Comparison of ENCODE assay signal across 1 cellular context in genomic region chr1:168324745-168325425, GRCh38.
TF ChIP-seq lines count a peak whose summit lies in the region.

No MANE protein-coding gene starts in this region.

TF ChIP-seq in K562, 482 proteins besides CTCF, POLR2A, EP300 and RAD21 (continued from another document):
- TF ChIP-seq NFIX (CRISPR knock-in tag; IDR thresholded peaks at IDR 0.05; ENCODE audit: low read depth): no peak
- TF ChIP-seq RBM14 (IDR thresholded peaks at IDR 0.05; ENCODE audit: borderline replicate concordance, insufficient read depth, low read depth, low read length): no peak
- TF ChIP-seq PURB (CRISPR knock-in tag; IDR thresholded peaks at IDR 0.05; ENCODE audit: low read depth): no peak
- no peak for TF ChIP-seq ELF4 (CRISPR knock-in tag; IDR thresholded peaks at IDR 0.05)
- no peak for TF ChIP-seq PTRF (tag; IDR thresholded peaks at IDR 0.05)
- TF ChIP-seq, protein P1, sequence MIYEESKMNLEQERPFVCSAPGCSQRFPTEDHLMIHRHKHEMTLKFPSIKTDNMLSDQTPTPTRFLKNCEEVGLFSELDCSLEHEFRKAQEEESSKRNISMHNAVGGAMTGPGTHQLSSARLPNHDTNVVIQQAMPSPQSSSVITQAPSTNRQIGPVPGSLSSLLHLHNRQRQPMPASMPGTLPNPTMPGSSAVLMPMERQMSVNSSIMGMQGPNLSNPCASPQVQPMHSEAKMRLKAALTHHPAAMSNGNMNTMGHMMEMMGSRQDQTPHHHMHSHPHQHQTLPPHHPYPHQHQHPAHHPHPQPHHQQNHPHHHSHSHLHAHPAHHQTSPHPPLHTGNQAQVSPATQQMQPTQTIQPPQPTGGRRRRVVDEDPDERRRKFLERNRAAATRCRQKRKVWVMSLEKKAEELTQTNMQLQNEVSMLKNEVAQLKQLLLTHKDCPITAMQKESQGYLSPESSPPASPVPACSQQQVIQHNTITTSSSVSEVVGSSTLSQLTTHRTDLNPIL (CRISPR knock-in tag; IDR thresholded peaks at IDR 0.05): no peak
- no peak for TF ChIP-seq KLF13 (tag; IDR thresholded peaks at IDR 0.05; ENCODE audit: borderline replicate concordance, low read depth)
- no peak for TF ChIP-seq FOXJ2 (tag; IDR thresholded peaks at IDR 0.05)
- TF ChIP-seq EHMT2 (IDR thresholded peaks at IDR 0.05): no peak
- TF ChIP-seq NEUROD1 (IDR thresholded peaks at IDR 0.05; ENCODE audit: borderline replicate concordance, low read depth, low read length, partially characterized antibody): no peak
- TF ChIP-seq, protein P2, sequence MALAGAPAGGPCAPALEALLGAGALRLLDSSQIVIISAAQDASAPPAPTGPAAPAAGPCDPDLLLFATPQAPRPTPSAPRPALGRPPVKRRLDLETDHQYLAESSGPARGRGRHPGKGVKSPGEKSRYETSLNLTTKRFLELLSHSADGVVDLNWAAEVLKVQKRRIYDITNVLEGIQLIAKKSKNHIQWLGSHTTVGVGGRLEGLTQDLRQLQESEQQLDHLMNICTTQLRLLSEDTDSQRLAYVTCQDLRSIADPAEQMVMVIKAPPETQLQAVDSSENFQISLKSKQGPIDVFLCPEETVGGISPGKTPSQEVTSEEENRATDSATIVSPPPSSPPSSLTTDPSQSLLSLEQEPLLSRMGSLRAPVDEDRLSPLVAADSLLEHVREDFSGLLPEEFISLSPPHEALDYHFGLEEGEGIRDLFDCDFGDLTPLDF (CRISPR knock-in tag; IDR thresholded peaks at IDR 0.05): no peak
- TF ChIP-seq FOSL1 (tag; conservative IDR thresholded peaks at IDR 0.05): no peak
- TF ChIP-seq BRF1 (IDR thresholded peaks at IDR 0.05; ENCODE audit: borderline replicate concordance, extremely low read depth, insufficient read length): no peak
- TF ChIP-seq DDX20 (tag; IDR thresholded peaks at IDR 0.05; ENCODE audit: low read depth): no peak
- TF ChIP-seq CHCHD3 (CRISPR knock-in tag; IDR thresholded peaks at IDR 0.05): no peak
- TF ChIP-seq RNF219 (CRISPR knock-in tag; IDR thresholded peaks at IDR 0.05): no peak
